ENCODE assay signal across 6 cellular contexts in genomic region chr18:61727794-61728193, GRCh38.
DNase-seq lines count a peak whose midpoint lies in the region; ATAC-seq, FAIRE-seq and TF ChIP-seq lines count a peak whose summit lies in the region.
"Not testable (repeated sequence)": the region's sequence is repeated elsewhere in the genome, so short reads cannot be mapped to it uniquely, and the experiment has no call there.

No MANE protein-coding gene starts in this region.

- not testable (repeated sequence) for H2AFZ ChIP-seq in IMR-90 (replicated peaks; ENCODE audit: low read length, poor library complexity); astrocyte (ENCODE audit: low read depth, low read length); endothelial cell of umbilical vein (ENCODE audit: low read depth, low read length); osteoblast (ENCODE audit: low read length)

- not testable (repeated sequence) for TF ChIP-seq POLR2A in IMR-90 (IDR thresholded peaks at IDR 0.05; ENCODE audit: low read depth, low read length); endothelial cell of umbilical vein (IDR thresholded peaks at IDR 0.05; ENCODE audit: low read depth, low read length)

- H3K4me2 ChIP-seq in IMR-90 (ENCODE audit: low read depth, low read length); endothelial cell of umbilical vein (ENCODE audit: insufficient read depth, low read length); osteoblast (ENCODE audit: insufficient read depth, low read length): not testable (repeated sequence)
- peak overlapping the region; percentile 8 for H3K4me2 ChIP-seq in astrocyte (ENCODE audit: low read length)

- H2BK20ac ChIP-seq in IMR-90 (ENCODE audit: low read depth, low read length), result not testable (repeated sequence)

- H3K27me3 ChIP-seq in IMR-90 (ENCODE audit: control insufficient read depth, insufficient read depth, low read length); astrocyte (ENCODE audit: insufficient read depth, low read length); endothelial cell of umbilical vein (ENCODE audit: control insufficient read depth in 2 of 2, insufficient read depth in 2 of 2, low read length in 2 of 2); osteoblast (ENCODE audit: insufficient read depth, low read length); tibial artery: not testable (repeated sequence)

- POLR2A ChIA-PET in IMR-90 (lab: Charles Lee; ENCODE audit: unreplicated experiment); endothelial cell of umbilical vein (lab: Charles Lee): not testable (repeated sequence)

- not testable (repeated sequence) for H4K8ac ChIP-seq in IMR-90 (ENCODE audit: low read depth in 2 of 2, low read length in 2 of 2)

- H3K23ac ChIP-seq in IMR-90 (ENCODE audit: low read depth, low read length), result not testable (repeated sequence)

- in situ Hi-C loops in IMR-90 (cut with MboI; ENCODE audit: low sequenced_read_pairs), result not testable (repeated sequence)

- TF ChIP-seq CTCF in D721Med (IDR thresholded peaks at IDR 0.05; ENCODE audit: insufficient read depth, missing control alignments); IMR-90 (conservative IDR thresholded peaks at IDR 0.05; ENCODE audit: low read depth, low read length); astrocyte (IDR thresholded peaks at IDR 0.05; ENCODE audit: insufficient read depth, low read depth, low read length); endothelial cell of umbilical vein (IDR thresholded peaks at IDR 0.05; ENCODE audit: extremely low read depth in 1 of 2, insufficient read depth in 1 of 2, low read depth in 1 of 2, low read length in 2 of 2); osteoblast (IDR thresholded peaks at IDR 0.05; ENCODE audit: extremely low read depth, low read depth, low read length); tibial artery (IDR thresholded peaks at IDR 0.05): not testable (repeated sequence)

- H3K4ac ChIP-seq in IMR-90 (ENCODE audit: low read depth, low read length), result not testable (repeated sequence)

- not testable (repeated sequence) for H3K79me1 ChIP-seq in IMR-90 (ENCODE audit: low read depth in 1 of 2, low read length in 2 of 2)

- H3K4me3 ChIP-seq in IMR-90 (ENCODE audit: insufficient read depth, low read depth, low read length); astrocyte (ENCODE audit: insufficient read depth, low read depth, low read length); endothelial cell of umbilical vein (replicated peaks in 1 of 3; ENCODE audit: insufficient read depth in 1 of 3, low read depth in 1 of 3, low read length in 3 of 3); osteoblast (ENCODE audit: insufficient read depth, low read length); tibial artery: not testable (repeated sequence)

- not testable (repeated sequence) for H4K91ac ChIP-seq in IMR-90 (ENCODE audit: insufficient read depth, low read depth, low read length)

- not testable (repeated sequence) for H3K9me1 ChIP-seq in IMR-90 (ENCODE audit: insufficient read depth, low read length); endothelial cell of umbilical vein (replicated peaks; ENCODE audit: control insufficient read depth, extremely low read depth, insufficient read depth, low read length)

- H3K9me3 Mint-ChIP-seq in astrocyte (ENCODE audit: unreplicated experiment), result not testable (repeated sequence)

- not testable (repeated sequence) for H2AK5ac ChIP-seq in IMR-90 (ENCODE audit: low read depth, low read length)

- BruUV-seq in IMR-90 (replicated peaks; lab: Mats Ljungman, UMichigan); endothelial cell of umbilical vein (replicated peaks; lab: Mats Ljungman, UMichigan): not testable (repeated sequence)

- CTCF ChIA-PET in IMR-90 (lab: Yijun Ruan, JAX) (interaction anchor here (1.2 kb wide), 1 partner anchor 91 kb away, joined by 4 read pairs; no protein-coding TSS in a partner anchor), endothelial cell of umbilical vein (lab: Charles Lee) (interaction anchor here (0.5 to 1.6 kb wide), 8 partner anchors 9 to 166 kb away, joined by 3 to 5 read pairs (median 3); no protein-coding TSS in a partner anchor)

- H3K9ac ChIP-seq in IMR-90 (ENCODE audit: low read depth, low read length); astrocyte (ENCODE audit: low read length); endothelial cell of umbilical vein (replicated peaks; ENCODE audit: extremely low read depth, insufficient read depth, low read length): not testable (repeated sequence)

- H4K5ac ChIP-seq in IMR-90 (ENCODE audit: low read depth, low read length), result not testable (repeated sequence)

- H2BK5ac ChIP-seq in IMR-90 (ENCODE audit: low read depth, low read length, poor library complexity, severe bottlenecking), result peak overlapping the region; percentile 76

- TF ChIP-seq RAD21 in IMR-90 (IDR thresholded peaks at IDR 0.05; ENCODE audit: low read length), result not testable (repeated sequence)

- not testable (repeated sequence) for H2BK120ac ChIP-seq in IMR-90 (ENCODE audit: low read depth, low read length)

- H3K27me3 Mint-ChIP-seq in astrocyte (ENCODE audit: low read depth, unreplicated experiment), result not testable (repeated sequence)

- not testable (repeated sequence) for H3K14ac ChIP-seq in IMR-90 (replicated peaks; ENCODE audit: low read depth, low read length)

- H3K36me3 Mint-ChIP-seq in astrocyte (ENCODE audit: low read depth, unreplicated experiment), result not testable (repeated sequence)

- not testable (repeated sequence) for H3K36me3 ChIP-seq in IMR-90 (ENCODE audit: control insufficient read depth, insufficient read depth, low read length); astrocyte (ENCODE audit: insufficient read depth, low read length); endothelial cell of umbilical vein (ENCODE audit: control insufficient read depth in 2 of 2, extremely low read depth in 1 of 2, insufficient read depth in 2 of 2, low read length in 2 of 2); osteoblast (ENCODE audit: insufficient read depth, low read length); tibial artery

- not testable (repeated sequence) for DNase-seq in D721Med (ENCODE audit: insufficient read length, low spot score); IMR-90; endothelial cell of umbilical vein (ENCODE audit: low read depth, low spot score); osteoblast (ENCODE audit: insufficient read length, low spot score, missing footprints); tibial artery
- peak; percentile 24 for DNase-seq in astrocyte (ENCODE audit: low read depth)

- H2BK15ac ChIP-seq in IMR-90 (ENCODE audit: low read depth, low read length), result not testable (repeated sequence)

- H3K27ac Mint-ChIP-seq in astrocyte (ENCODE audit: unreplicated experiment), result not testable (repeated sequence)

- H3K9me3 ChIP-seq in IMR-90 (ENCODE audit: control insufficient read depth, insufficient read depth, low read length); astrocyte (ENCODE audit: insufficient read depth, low read depth, low read length); endothelial cell of umbilical vein (replicated peaks; ENCODE audit: control insufficient read depth, insufficient read depth, low read length); osteoblast (ENCODE audit: low read depth, low read length); tibial artery: not testable (repeated sequence)

- H4K20me1 ChIP-seq in IMR-90 (ENCODE audit: insufficient read depth, low read length); astrocyte (ENCODE audit: insufficient read depth, low read length); endothelial cell of umbilical vein (replicated peaks; ENCODE audit: control insufficient read depth, extremely low read depth, insufficient read depth, low read length); osteoblast (ENCODE audit: insufficient read depth, low read length): not testable (repeated sequence)

- intact Hi-C loops in IMR-90 (cut with micrococcal nuclease); endothelial cell of umbilical vein (cut with micrococcal nuclease); tibial artery (cut with DNase I; ENCODE audit: low total_unique reads): not testable (repeated sequence)

- not testable (repeated sequence) for H3K4me3 Mint-ChIP-seq in astrocyte (ENCODE audit: unreplicated experiment)

- FAIRE-seq in D721Med (lab: Jason Lieb, UNC), result peak; percentile 97
- FAIRE-seq in astrocyte (lab: Jason Lieb, UNC); endothelial cell of umbilical vein (lab: Jason Lieb, UNC): not testable (repeated sequence)

- H3K27ac ChIP-seq in IMR-90 (ENCODE audit: insufficient read depth, low read length); endothelial cell of umbilical vein (ENCODE audit: insufficient read depth, low read depth, low read length): not testable (repeated sequence)
- H3K27ac ChIP-seq in astrocyte (ENCODE audit: low read depth, low read length) (peak overlapping the region; percentile 31), osteoblast (ENCODE audit: low read depth, low read length) (peak overlapping the region; percentile 3), tibial artery (peak overlapping the region; percentile 66 to 88)

- not testable (repeated sequence) for H3K4me1 Mint-ChIP-seq in astrocyte (ENCODE audit: low read depth, unreplicated experiment)

- not testable (repeated sequence) for ATAC-seq in IMR-90 (ENCODE audit: low read depth)

- dilution Hi-C loops in IMR-90 (cut with HindIII; ENCODE audit: low sequenced_read_pairs, unreplicated experiment); endothelial cell of umbilical vein (cut with MboI; ENCODE audit: extremely low pct_ligation_motif_present, low sequenced_read_pairs): not testable (repeated sequence)

- not testable (repeated sequence) for H3K56ac ChIP-seq in IMR-90 (ENCODE audit: extremely low read depth, insufficient read depth, low read length)

- not testable (repeated sequence) for H2AK9ac ChIP-seq in IMR-90 (replicated peaks; ENCODE audit: low read depth, low read length, poor library complexity)

- WGBS in IMR-90 (ENCODE audit: extremely low coverage in 2 of 2, insufficient read length in 1 of 2), 2 experiments, result no CpG with 5 or more reads among the region's 3 CpGs

- H3K18ac ChIP-seq in IMR-90 (ENCODE audit: low read depth, low read length), result not testable (repeated sequence)

- H3K79me2 ChIP-seq in astrocyte (ENCODE audit: insufficient read depth, low read length); endothelial cell of umbilical vein (ENCODE audit: control insufficient read depth, insufficient read depth, low read length); osteoblast (ENCODE audit: insufficient read depth, low read length): not testable (repeated sequence)

- H3K4me1 ChIP-seq in IMR-90 (ENCODE audit: control insufficient read depth, insufficient read depth, low read length) (peaks cover 14% of the 10 kb centered on the region), osteoblast (ENCODE audit: insufficient read depth, low read length) (peaks cover 23% of the 10 kb centered on the region), tibial artery (peaks cover 0 to 53% (median 22%) of the 10 kb centered on the region in 4 donors)
- H3K4me1 ChIP-seq in astrocyte (ENCODE audit: insufficient read depth, low read length); endothelial cell of umbilical vein (ENCODE audit: control insufficient read depth, extremely low read depth, insufficient read depth, low read length): not testable (repeated sequence)
